39 cellular contexts compared by ENCODE assay signal in the genomic region with DNA sequence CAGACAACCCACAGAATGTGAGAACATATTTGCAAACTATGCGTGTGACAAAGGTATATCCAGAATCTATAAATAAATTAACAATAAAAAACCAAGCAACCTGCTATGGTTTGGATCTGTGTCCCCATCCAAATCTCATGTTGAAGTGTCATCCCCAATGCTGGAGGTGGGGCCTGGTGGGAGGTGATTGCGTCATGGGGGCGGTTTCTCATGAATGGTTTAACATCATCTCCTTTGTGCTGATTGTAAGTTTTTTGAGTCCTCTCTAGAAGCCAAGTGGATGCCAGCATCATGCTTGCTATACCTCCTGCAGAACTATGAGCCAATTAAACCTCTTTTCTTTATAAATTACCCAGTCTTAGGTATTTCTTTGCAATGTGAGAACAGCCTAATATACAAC.
"Had no signal": no experiment of that assay in that cellular context is flagged by ENCODE, and none has a peak within 500 bp of the region (broad histone marks: within the 10 kb centered on the region; RNA-seq: fewer than 3 reads in every experiment).

No MANE protein-coding gene starts in this region.

- H3K9me3 ChIP-seq: adrenal gland, ascending aorta, body of pancreas, breast epithelium had no signal

- DNase-seq: activated effector memory CD4-positive, alpha-beta T cell treated with anti-CD3 and anti-CD28 coated beads, Interleukin-2, amount 50 U/mL, for 16 hours; activated effector memory CD4-positive, alpha-beta T cell treated with Interleukin-2 at 50 U/mL for 16 hours; activated gamma-delta T cell; activated gamma-delta T cell treated with Interleukin-2 at 50 U/mL for 16 hours; activated naive CD4-positive, alpha-beta T cell; activated naive CD4-positive, alpha-beta T cell treated with anti-CD3 and anti-CD28 coated beads for 36 hours; activated naive CD4-positive, alpha-beta T cell treated with anti-CD3 and anti-CD28 coated beads, Interleukin-2, amount 10 ng/mL, durations not matched to agents 7 days and 5 days; activated naive CD4-positive, alpha-beta T cell treated with anti-CD3 and anti-CD28 coated beads, Interleukin-2, amount 50 U/mL, for 16 hours; activated naive CD4-positive, alpha-beta T cell treated with Interleukin-2 at 50 U/mL for 16 hours; activated naive CD8-positive, alpha-beta T cell treated with anti-CD3 and anti-CD28 coated beads for 36 hours; activated naive CD8-positive, alpha-beta T cell treated with anti-CD3 and anti-CD28 coated beads, Interleukin-2, amount 10 ng/mL, durations not matched to agents 7 days and 5 days; activated naive CD8-positive, alpha-beta T cell treated with anti-CD3 and anti-CD28 coated beads, Interleukin-2, amount 50 U/mL, for 24 hours; activated T-cell treated with anti-CD3 and anti-CD28 coated beads, Interleukin-2, amount 50 U/mL, for 24 hours; activated T-cell treated with anti-CD3 and anti-CD28 coated beads, Interleukin-2, amount 50 U/mL, for 4 hours; activated T-cell treated with anti-CD3 and anti-CD28 coated beads, Interleukin-2, amount 50 U/mL, for 48 hours; activated T-cell treated with anti-CD3 and anti-CD28 coated beads, Interleukin-2, amount 50 U/mL, for 72 hours; adrenal gland; amniotic stem cell; amygdala; anterior cingulate cortex; aorta; body of pancreas; brain microvascular endothelial cell; caudate nucleus; central memory CD4-positive, alpha-beta T cell; cerebellar nuclear complex had no signal

- H3K9me3 Mint-ChIP-seq: activated naive CD4-positive, alpha-beta T cell treated with anti-CD3 and anti-CD28 coated beads for 36 hours; activated naive CD4-positive, alpha-beta T cell treated with anti-CD3 and anti-CD28 coated beads, Interleukin-2, amount 50 U/mL, for 24 hours; activated T-cell treated with anti-CD3 and anti-CD28 coated beads, Interleukin-2, amount 50 U/mL, for 24 hours; activated T-cell treated with anti-CD3 and anti-CD28 coated beads, Interleukin-2, amount 50 U/mL, for 72 hours; activated T-helper 17 cell treated with anti-CD3 and anti-CD28 coated beads, Interleukin-2, amount 50 U/mL, for 72 hours; activated T-helper 2 cell treated with anti-CD3 and anti-CD28 coated beads, Interferon-gamma antibody, Interleukin-2, Interleukin-4, amounts not matched to agents 10 μg/mL and 5 μg/mL and 100 μg/mL, durations not matched to agents 14 hours and 24 hours and 36 hours; central memory CD8-positive, alpha-beta T cell had no signal

- H3K27ac ChIP-seq: adrenal gland, ascending aorta, body of pancreas, brain microvascular endothelial cell, breast epithelium, cardiac muscle cell had no signal

- H3K27me3 Mint-ChIP-seq: activated naive CD4-positive, alpha-beta T cell treated with anti-CD3 and anti-CD28 coated beads, Interleukin-2, amount 10 ng/mL, durations not matched to agents 7 days and 5 days; activated naive CD4-positive, alpha-beta T cell treated with anti-CD3 and anti-CD28 coated beads, Interleukin-2, amount 50 U/mL, for 24 hours; activated naive CD8-positive, alpha-beta T cell; activated naive CD8-positive, alpha-beta T cell treated with anti-CD3 and anti-CD28 coated beads for 36 hours; activated naive CD8-positive, alpha-beta T cell treated with anti-CD3 and anti-CD28 coated beads, Interleukin-2, amount 10 ng/mL, durations not matched to agents 7 days and 5 days; activated naive CD8-positive, alpha-beta T cell treated with anti-CD3 and anti-CD28 coated beads, Interleukin-2, amount 50 U/mL, for 24 hours; activated T-cell treated with anti-CD3 and anti-CD28 coated beads, Interleukin-2, amount 50 U/mL, for 24 hours; activated T-helper 17 cell treated with anti-CD3 and anti-CD28 coated beads, Interleukin-2, amount 50 U/mL, for 72 hours; central memory CD8-positive, alpha-beta T cell had no signal

- H3K4me1 ChIP-seq: adrenal gland, ascending aorta, body of pancreas, breast epithelium had no signal

- H3K36me3 Mint-ChIP-seq: activated naive CD4-positive, alpha-beta T cell treated with anti-CD3 and anti-CD28 coated beads, Interleukin-2, amount 10 ng/mL, durations not matched to agents 7 days and 5 days; activated naive CD8-positive, alpha-beta T cell; activated naive CD8-positive, alpha-beta T cell treated with anti-CD3 and anti-CD28 coated beads for 36 hours; activated naive CD8-positive, alpha-beta T cell treated with anti-CD3 and anti-CD28 coated beads, Interleukin-2, amount 10 ng/mL, durations not matched to agents 7 days and 5 days; brain had no signal

- H3K27ac Mint-ChIP-seq: activated naive CD4-positive, alpha-beta T cell treated with anti-CD3 and anti-CD28 coated beads for 36 hours; activated naive CD4-positive, alpha-beta T cell treated with anti-CD3 and anti-CD28 coated beads, Interleukin-2, amount 10 ng/mL, durations not matched to agents 7 days and 5 days; activated naive CD4-positive, alpha-beta T cell treated with anti-CD3 and anti-CD28 coated beads, Interleukin-2, amount 50 U/mL, for 24 hours; activated naive CD4-positive, alpha-beta T cell treated with anti-CD3 and anti-CD28 coated beads, Interleukin-2, amount 50 U/mL, for 72 hours; activated naive CD8-positive, alpha-beta T cell; activated naive CD8-positive, alpha-beta T cell treated with anti-CD3 and anti-CD28 coated beads for 36 hours; activated naive CD8-positive, alpha-beta T cell treated with anti-CD3 and anti-CD28 coated beads, Interleukin-2, amount 10 ng/mL, durations not matched to agents 7 days and 5 days; activated naive CD8-positive, alpha-beta T cell treated with anti-CD3 and anti-CD28 coated beads, Interleukin-2, amount 50 U/mL, for 24 hours; activated T-cell treated with anti-CD3 and anti-CD28 coated beads, Interleukin-2, amount 50 U/mL, for 24 hours; activated T-cell treated with anti-CD3 and anti-CD28 coated beads, Interleukin-2, amount 50 U/mL, for 72 hours; activated T-helper 1 cell treated with anti-CD3 and anti-CD28 coated beads, Interleukin-12 subunit alpha, Interleukin-12 subunit beta, Interleukin-2, Interleukin-4 antibody, amounts not matched to agents 30 ng/mL and 10 ng/mL and 1 ng/mL, durations not matched to agents 14 hours and 24 hours and 36 hours; activated T-helper 17 cell treated with anti-CD3 and anti-CD28 coated beads, Interleukin-2, amount 50 U/mL, for 72 hours; activated T-helper 2 cell treated with anti-CD3 and anti-CD28 coated beads, Interferon-gamma antibody, Interleukin-2, Interleukin-4, amounts not matched to agents 10 μg/mL and 5 μg/mL and 100 μg/mL, durations not matched to agents 14 hours and 24 hours and 36 hours; brain had no signal

- H3K27me3 ChIP-seq: adrenal gland, ascending aorta, body of pancreas, brain microvascular endothelial cell, breast epithelium had no signal

- H3K4me3 Mint-ChIP-seq: activated naive CD4-positive, alpha-beta T cell treated with anti-CD3 and anti-CD28 coated beads for 36 hours; activated naive CD4-positive, alpha-beta T cell treated with anti-CD3 and anti-CD28 coated beads, Interleukin-2, amount 10 ng/mL, durations not matched to agents 7 days and 5 days; activated naive CD4-positive, alpha-beta T cell treated with anti-CD3 and anti-CD28 coated beads, Interleukin-2, amount 50 U/mL, for 24 hours; activated naive CD8-positive, alpha-beta T cell; activated naive CD8-positive, alpha-beta T cell treated with anti-CD3 and anti-CD28 coated beads for 36 hours; activated naive CD8-positive, alpha-beta T cell treated with anti-CD3 and anti-CD28 coated beads, Interleukin-2, amount 10 ng/mL, durations not matched to agents 7 days and 5 days; activated naive CD8-positive, alpha-beta T cell treated with anti-CD3 and anti-CD28 coated beads, Interleukin-2, amount 50 U/mL, for 24 hours; activated T-cell treated with anti-CD3 and anti-CD28 coated beads, Interleukin-2, amount 50 U/mL, for 24 hours; activated T-cell treated with anti-CD3 and anti-CD28 coated beads, Interleukin-2, amount 50 U/mL, for 4 hours; activated T-cell treated with anti-CD3 and anti-CD28 coated beads, Interleukin-2, amount 50 U/mL, for 72 hours; activated T-helper 1 cell treated with anti-CD3 and anti-CD28 coated beads, Interleukin-12 subunit alpha, Interleukin-12 subunit beta, Interleukin-2, Interleukin-4 antibody, amounts not matched to agents 30 ng/mL and 10 ng/mL and 1 ng/mL, durations not matched to agents 14 hours and 24 hours and 36 hours; activated T-helper 17 cell treated with anti-CD3 and anti-CD28 coated beads, Interleukin-2, amount 50 U/mL, for 72 hours; brain; central memory CD8-positive, alpha-beta T cell had no signal

- H3K36me3 ChIP-seq: adrenal gland, ascending aorta, brain microvascular endothelial cell, breast epithelium, cardiac muscle cell had no signal

- H3K4me1 Mint-ChIP-seq: activated T-helper 17 cell treated with anti-CD3 and anti-CD28 coated beads, Interleukin-2, amount 50 U/mL, for 72 hours had no signal

- H3K4me3 ChIP-seq: adrenal gland, ascending aorta, body of pancreas, breast epithelium, cardiac muscle cell had no signal

- ATAC-seq: activated naive CD4-positive, alpha-beta T cell treated with anti-CD3 and anti-CD28 coated beads, Interleukin-2, amount 50 U/mL, for 72 hours; activated naive CD8-positive, alpha-beta T cell treated with anti-CD3 and anti-CD28 coated beads, Interleukin-2, amount 50 U/mL, for 24 hours; activated T-cell treated with anti-CD3 and anti-CD28 coated beads, Interleukin-2, amount 50 U/mL, for 4 hours; activated T-cell treated with anti-CD3 and anti-CD28 coated beads, Interleukin-2, amount 50 U/mL, for 72 hours; activated T-helper 17 cell treated with anti-CD3 and anti-CD28 coated beads, Interleukin-2, amount 50 U/mL, for 72 hours; body of pancreas had no signal

- FAIRE-seq: astrocyte, bronchial epithelial cell had no signal
